ENCODE assay signal across 22 cellular contexts in the genomic region with DNA sequence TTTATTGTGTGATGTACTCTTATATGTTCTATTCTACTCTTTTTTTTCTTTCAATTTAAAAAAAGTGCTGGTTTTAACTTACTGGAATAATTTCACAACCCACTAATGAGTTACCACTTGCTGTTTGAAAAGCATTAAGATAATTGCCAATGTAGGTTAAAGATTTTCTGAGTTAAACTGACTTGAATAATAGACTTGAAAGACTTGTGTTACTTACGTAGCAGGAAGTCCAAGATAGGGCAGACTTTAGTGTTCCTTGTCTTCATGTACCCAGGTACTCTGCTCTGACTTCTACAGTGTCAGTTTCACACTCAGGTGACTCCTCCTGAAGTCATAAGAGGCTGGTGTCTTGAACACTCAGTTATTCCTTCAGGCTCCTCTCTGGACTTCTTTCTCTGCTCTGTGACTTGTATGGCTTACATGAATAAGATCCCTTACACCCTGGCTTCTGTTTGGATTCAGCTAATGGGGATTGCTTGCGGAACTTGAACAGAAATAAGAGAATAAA.
A peak's percentile ranks its signal among the peaks of the same experiment; 100 is the strongest.
DNase-seq lines count a peak whose midpoint lies in the region; ATAC-seq, FAIRE-seq and TF ChIP-seq lines count a peak whose summit lies in the region.
"Had no signal": no experiment of that assay in that cellular context is flagged by ENCODE, and none has a peak within 500 bp of the region (broad histone marks: within the 10 kb centered on the region; RNA-seq: fewer than 3 reads in every experiment).

No MANE protein-coding gene starts in this region.

- H3K27ac Mint-ChIP-seq in activated naive CD4-positive, alpha-beta T cell treated with anti-CD3 and anti-CD28 coated beads, Interleukin-2, amount 50 U/mL, for 72 hours: no peak overlapping the region
- H3K27ac Mint-ChIP-seq in activated naive CD4-positive, alpha-beta T cell treated with anti-CD3 and anti-CD28 coated beads, Interleukin-2, amount 10 ng/mL, durations not matched to agents 7 days and 5 days: no peak overlapping the region
- no peak overlapping the region for H3K27ac Mint-ChIP-seq in mesothelial cell of epicardium
- H3K27ac Mint-ChIP-seq: HFFc6 had no signal

- FAIRE-seq in bronchial epithelial cell (lab: Jason Lieb, UNC) (no peak), small intestine (lab: Jason Lieb, UNC) (no peak)
- FAIRE-seq: GM12878, GM19239, H54 had no signal

- no peaks in the 10 kb centered on the region for H3K27me3 ChIP-seq in bronchial epithelial cell (ENCODE audit: control insufficient read depth, insufficient read depth, low read length)
- no peaks in the 10 kb centered on the region for H3K27me3 ChIP-seq in hepatocyte
- H3K27me3 ChIP-seq in small intestine (ENCODE audit: control insufficient read depth in 2 of 2, insufficient read depth in 2 of 2, low read length in 2 of 2): no peaks in the 10 kb centered on the region
- H3K27me3 ChIP-seq: BLaER1 had no signal

- no peaks in the 10 kb centered on the region for H4K20me1 ChIP-seq in hepatocyte (ENCODE audit: insufficient read depth, poor library complexity, severe bottlenecking)
- H4K20me1 ChIP-seq: BLaER1 had no signal

- 86% methylated on average over 2 of the region's 2 CpGs for WGBS in hepatocyte (ENCODE audit: low lambda C conversion rate, missing lambda C conversion rate)
- WGBS in small intestine, 3 donors: 74 to 83% (median 76%) methylated on average over 2 of the region's 2 CpGs

- no peaks in the 10 kb centered on the region for H3K36me3 ChIP-seq in bronchial epithelial cell (ENCODE audit: control insufficient read depth, insufficient read depth, low read length)
- no peaks in the 10 kb centered on the region for H3K36me3 ChIP-seq in hepatocyte (replicated peaks; ENCODE audit: insufficient read depth, low read depth)
- H3K36me3 ChIP-seq in small intestine (ENCODE audit: control insufficient read depth in 2 of 2, insufficient read depth in 2 of 2, low read length in 2 of 2): no peaks in the 10 kb centered on the region
- H3K36me3 ChIP-seq: BLaER1 had no signal

- H3K9me3 ChIP-seq in hepatocyte (ENCODE audit: low read depth) (no peaks in the 10 kb centered on the region), small intestine (ENCODE audit: control insufficient read depth, low read depth) (no peaks in the 10 kb centered on the region)
- H3K9me3 ChIP-seq: BLaER1 had no signal

- no peaks in the 10 kb centered on the region for H3K9me2 ChIP-seq in hepatocyte (replicated peaks; ENCODE audit: insufficient read depth)

- H2AFZ ChIP-seq in hepatocyte: no peak overlapping the region

- ATAC-seq in activated naive CD4-positive, alpha-beta T cell treated with anti-CD3 and anti-CD28 coated beads, Interleukin-2, amount 50 U/mL, for 72 hours: peak; percentile 58 to 65
- ATAC-seq: GM12878 had no signal

- no peaks in the 10 kb centered on the region for H3K36me3 Mint-ChIP-seq in activated naive CD4-positive, alpha-beta T cell treated with anti-CD3 and anti-CD28 coated beads, Interleukin-2, amount 50 U/mL, for 72 hours
- no peaks in the 10 kb centered on the region for H3K36me3 Mint-ChIP-seq in activated naive CD4-positive, alpha-beta T cell treated with anti-CD3 and anti-CD28 coated beads, Interleukin-2, amount 10 ng/mL, durations not matched to agents 7 days and 5 days
- no peaks in the 10 kb centered on the region for H3K36me3 Mint-ChIP-seq in mesothelial cell of epicardium
- H3K36me3 Mint-ChIP-seq: CD4-positive, alpha-beta memory T cell had no signal

- H3K27me3 Mint-ChIP-seq in activated naive CD4-positive, alpha-beta T cell treated with anti-CD3 and anti-CD28 coated beads, Interleukin-2, amount 10 ng/mL, durations not matched to agents 7 days and 5 days: no peaks in the 10 kb centered on the region
- no peaks in the 10 kb centered on the region for H3K27me3 Mint-ChIP-seq in mesothelial cell of epicardium (ENCODE audit: low read depth)
- H3K27me3 Mint-ChIP-seq: CD4-positive, alpha-beta memory T cell had no signal

- TF ChIP-seq CTCF in bronchial epithelial cell (IDR thresholded peaks at IDR 0.05; ENCODE audit: insufficient read depth, low read length, severe bottlenecking) (no peak), hepatocyte (IDR thresholded peaks at IDR 0.05; ENCODE audit: poor library complexity) (no peak), mesothelial cell of epicardium (IDR thresholded peaks at IDR 0.05; ENCODE audit: unreplicated experiment) (no peak)

- H3K4me3 ChIP-seq in bronchial epithelial cell (ENCODE audit: low read depth, low read length) (no peak overlapping the region), hepatocyte (no peak overlapping the region), small intestine (ENCODE audit: low read depth in 1 of 2, low read length in 2 of 2) (no peak overlapping the region)
- H3K4me3 ChIP-seq: BLaER1, GM12878 had no signal

- no peaks in the 10 kb centered on the region for H3K79me2 ChIP-seq in hepatocyte

- DNase-seq in activated naive CD4-positive, alpha-beta T cell treated with anti-CD3 and anti-CD28 coated beads, Interleukin-2, amount 50 U/mL, for 72 hours (ENCODE audit: low spot score in 2 of 2): no peak
- no peak for DNase-seq in activated naive CD4-positive, alpha-beta T cell treated with anti-CD3 and anti-CD28 coated beads, Interleukin-2, amount 10 ng/mL, durations not matched to agents 7 days and 5 days
- DNase-seq in bronchial epithelial cell (ENCODE audit: low read depth) (peak; percentile 73), hepatocyte (ENCODE audit: low spot score) (peak; percentile 12), small intestine (peak; percentile 48), activated gamma-delta T cell (lab: John Stamatoyannopoulos, UW) (no peak), mesothelial cell of epicardium (ENCODE audit: low spot score in 2 of 2, unreplicated experiment in 2 of 2) (no peak), NCI-H1436 treated with DMSO at 0.1 percent for 48 hours (lab: John Stamatoyannopoulos, UW) (no peak)
- DNase-seq: CD4-positive, alpha-beta memory T cell; EL; HFFc6; KBM-7; NCI-H1105 treated with DMSO at 0.1 percent for 48 hours; NCI-H1694 treated with DMSO at 0.1 percent for 48 hours; NCI-H2107; NCI-H2227 treated with DMSO at 0.1 percent for 48 hours; NCI-H510A treated with DMSO at 0.1 percent for 48 hours; SHP77 treated with DMSO at 0.1 percent for 48 hours had no signal

- H3K4me1 ChIP-seq in hepatocyte (ENCODE audit: insufficient read depth) (no peaks in the 10 kb centered on the region), small intestine (ENCODE audit: control insufficient read depth in 2 of 2, insufficient read depth in 1 of 2, low read depth in 1 of 2, low read length in 1 of 2) (no peaks in the 10 kb centered on the region)

- no peak overlapping the region for H3K4me2 ChIP-seq in hepatocyte
- H3K4me2 ChIP-seq: BLaER1 had no signal

- H3K4me3 Mint-ChIP-seq in activated naive CD4-positive, alpha-beta T cell treated with anti-CD3 and anti-CD28 coated beads, Interleukin-2, amount 10 ng/mL, durations not matched to agents 7 days and 5 days: no peak overlapping the region
- H3K4me3 Mint-ChIP-seq in mesothelial cell of epicardium: no peak overlapping the region
- H3K4me3 Mint-ChIP-seq: CD4-positive, alpha-beta memory T cell; HFFc6 had no signal

- CTCF ChIA-PET in activated naive CD4-positive, alpha-beta T cell treated with anti-CD3 and anti-CD28 coated beads, Interleukin-2, amount 10 ng/mL, durations not matched to agents 7 days and 5 days (lab: Charles Lee): no interaction called here

- peaks cover 2% of the 10 kb centered on the region for H3K4me1 Mint-ChIP-seq in activated naive CD4-positive, alpha-beta T cell treated with anti-CD3 and anti-CD28 coated beads, Interleukin-2, amount 10 ng/mL, durations not matched to agents 7 days and 5 days
- H3K4me1 Mint-ChIP-seq in mesothelial cell of epicardium: no peaks in the 10 kb centered on the region
- H3K4me1 Mint-ChIP-seq: CD4-positive, alpha-beta memory T cell had no signal

- peak overlapping the region; percentile 78 for H3K27ac ChIP-seq in hepatocyte
- H3K27ac ChIP-seq in small intestine (ENCODE audit: low read depth in 1 of 2, low read length in 1 of 2): no peak overlapping the region
- H3K27ac ChIP-seq: BLaER1 had no signal

- H3K9me3 Mint-ChIP-seq in activated naive CD4-positive, alpha-beta T cell treated with anti-CD3 and anti-CD28 coated beads, Interleukin-2, amount 50 U/mL, for 72 hours: no peaks in the 10 kb centered on the region
- no peaks in the 10 kb centered on the region for H3K9me3 Mint-ChIP-seq in activated naive CD4-positive, alpha-beta T cell treated with anti-CD3 and anti-CD28 coated beads, Interleukin-2, amount 10 ng/mL, durations not matched to agents 7 days and 5 days
- H3K9me3 Mint-ChIP-seq in mesothelial cell of epicardium: no peaks in the 10 kb centered on the region
- H3K9me3 Mint-ChIP-seq: CD4-positive, alpha-beta memory T cell; HFFc6 had no signal

Comparison
In these comparisons a context has a peak if more than half of its experiments do, and no peak if none do; other contexts are left out.
1. DNase-seq: peak in bronchial epithelial cell (single experiment), hepatocyte (single experiment) and small intestine (single experiment); none in activated naive CD4-positive, alpha-beta T cell treated with anti-CD3 and anti-CD28 coated beads, Interleukin-2, amount 50 U/mL, for 72 hours (0 of 2), activated naive CD4-positive, alpha-beta T cell treated with anti-CD3 and anti-CD28 coated beads, Interleukin-2, amount 10 ng/mL, durations not matched to agents 7 days and 5 days (single experiment), activated gamma-delta T cell (single experiment), mesothelial cell of epicardium (0 of 2) and NCI-H1436 treated with DMSO at 0.1 percent for 48 hours (single experiment).